14 cellular contexts compared by ENCODE assay signal in the genomic region with DNA sequence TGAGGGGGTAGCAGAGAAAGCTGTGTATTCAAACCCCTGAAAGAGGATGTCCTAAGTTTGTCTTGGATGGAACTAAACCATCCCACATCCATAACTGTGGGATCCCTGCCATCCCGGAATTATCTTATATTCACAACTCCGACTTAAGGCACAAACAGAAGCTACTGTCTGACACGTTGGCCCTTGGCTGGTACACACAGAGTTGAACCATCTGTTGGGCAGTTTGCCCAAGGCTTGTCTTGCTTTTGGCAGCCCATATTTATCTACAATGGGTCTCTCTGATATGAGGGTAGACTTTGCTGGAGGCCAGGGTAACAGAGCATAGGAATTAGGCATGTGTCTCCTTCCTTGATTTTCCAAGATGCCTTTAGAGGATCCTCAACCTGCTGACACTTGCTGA.
DNase-seq lines count a peak whose midpoint lies in the region; ATAC-seq and TF ChIP-seq lines count a peak whose summit lies in the region.
"Had no signal": no experiment of that assay in that cellular context is flagged by ENCODE, and none has a peak within 500 bp of the region (broad histone marks: within the 10 kb centered on the region; RNA-seq: fewer than 3 reads in every experiment).

No MANE protein-coding gene starts in this region.

- DNase-seq in G401 (ENCODE audit: low spot score) = peak; percentile 24
- DNase-seq in NCI-H1694 treated with DMSO at 0.1 percent for 48 hours (lab: John Stamatoyannopoulos, UW) = peak; percentile 45
- peak in 8 of 10 donors; percentile 6 to 83 (median 57) for DNase-seq in dorsolateral prefrontal cortex
- peak; percentile 33 for DNase-seq in pons (ENCODE audit: low spot score)
- DNase-seq in NCI-H1105 treated with DMSO at 0.1 percent for 48 hours (lab: John Stamatoyannopoulos, UW) = no peak
- no peak for DNase-seq in CD14-positive monocyte (ENCODE audit: low spot score)
- DNase-seq: C1 segment of cervical spinal cord; CD4-positive, alpha-beta memory T cell; DND-41; GF-D8; GM23248 had no signal

- H3K27ac ChIP-seq in dorsolateral prefrontal cortex = peak overlapping the region in 12 of 59 donors; percentile 2 to 59 (median 30)
- H3K27ac ChIP-seq: GM23248 had no signal

- peaks cover 0 to 4% (median 0%) of the 10 kb centered on the region in 7 donors for H3K9me3 Mint-ChIP-seq in CD14-positive monocyte

- in situ Hi-C loops in G401 (cut with HindIII; ENCODE audit: low sequenced_read_pairs) = no loop called here

- no peaks in the 10 kb centered on the region for H3K36me3 Mint-ChIP-seq in CD14-positive monocyte
- H3K36me3 Mint-ChIP-seq: CD4-positive, alpha-beta memory T cell had no signal

- no peaks in the 10 kb centered on the region for H3K4me1 Mint-ChIP-seq in CD14-positive monocyte
- H3K4me1 Mint-ChIP-seq: B cell; CD4-positive, alpha-beta memory T cell had no signal

- H3K27me3 ChIP-seq in dorsolateral prefrontal cortex = no peaks in the 10 kb centered on the region

- H3K27ac Mint-ChIP-seq in CD14-positive monocyte = no peak overlapping the region
- H3K27ac Mint-ChIP-seq: B cell; CD4-positive, alpha-beta memory T cell had no signal

- H3K4me3 ChIP-seq in dorsolateral prefrontal cortex = no peak overlapping the region
- H3K4me3 ChIP-seq: GM23248 had no signal

- peaks cover 13 to 17% (median 15%) of the 10 kb centered on the region in 3 donors for H3K27me3 Mint-ChIP-seq in CD14-positive monocyte (ENCODE audit: low read depth in 3 of 3)

- no peak overlapping the region for H3K4me3 Mint-ChIP-seq in CD14-positive monocyte
- H3K4me3 Mint-ChIP-seq: B cell; CD4-positive, alpha-beta memory T cell had no signal

- no peak for ATAC-seq in GM19351 (IDR thresholded peaks at IDR 0.05; ENCODE audit: unreplicated experiment)
- ATAC-seq: HCT116 had no signal

- no peak for TF ChIP-seq CTCF in dorsolateral prefrontal cortex (IDR thresholded peaks at IDR 0.05 in 54 of 56, conservative IDR thresholded peaks at IDR 0.05 in 2 of 56; ENCODE audit: low read depth in 1 of 56, partially characterized antibody in 56 of 56)
- TF ChIP-seq CTCF in CD14-positive monocyte (IDR thresholded peaks at IDR 0.05) = no peak

- intact Hi-C loops in dorsolateral prefrontal cortex (cut with DNase I) = no loop called here
- intact Hi-C loops in CD14-positive monocyte (cut with micrococcal nuclease) = no loop called here

Comparison
In these comparisons a context has a peak if more than half of its experiments do, and no peak if none do; other contexts are left out.
1. DNase-seq: peak in G401 (single experiment), NCI-H1694 treated with DMSO at 0.1 percent for 48 hours (single experiment), dorsolateral prefrontal cortex (8 of 10) and pons (single experiment); none in NCI-H1105 treated with DMSO at 0.1 percent for 48 hours (single experiment) and CD14-positive monocyte (single experiment).